ENCODE assay signal across 19 cellular contexts in the genomic region with DNA sequence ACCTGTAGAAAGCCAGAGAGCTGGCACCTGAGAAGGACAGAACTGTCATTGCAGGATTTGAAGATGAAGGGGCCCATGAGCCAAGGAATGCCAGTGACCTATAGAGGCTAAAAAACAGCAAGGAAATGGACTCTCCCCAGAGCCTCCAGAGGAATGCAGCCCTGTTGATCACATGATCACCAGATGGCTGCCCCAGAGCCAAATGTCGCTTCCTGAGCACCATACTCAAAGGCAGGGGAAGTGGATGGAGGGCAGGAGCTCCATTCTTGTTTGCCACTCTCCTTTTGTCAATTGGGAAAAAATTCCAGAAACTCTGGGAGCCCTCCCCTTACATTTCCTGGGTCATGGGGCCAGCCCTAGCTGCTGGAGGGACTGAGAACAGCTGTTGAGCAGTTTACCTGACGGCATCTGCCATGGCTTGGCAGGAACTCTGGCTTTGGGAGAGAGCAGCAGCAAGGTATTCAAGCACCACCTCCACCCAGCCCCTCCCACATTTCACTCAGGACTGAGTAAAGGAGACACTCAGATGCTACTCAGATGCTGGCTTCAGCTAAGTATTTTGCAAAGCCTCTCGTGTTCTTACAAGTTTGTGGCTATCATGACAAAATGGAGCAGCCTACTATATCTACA. TPM values are rescaled to one million over a fixed set of nuclear protein-coding genes. Genes with fewer than 3 reads are reported as not detected.
DNase-seq lines count a peak whose midpoint lies in the region; ATAC-seq and TF ChIP-seq lines count a peak whose summit lies in the region.
"Had no signal": no experiment of that assay in that cellular context is flagged by ENCODE, and none has a peak within 500 bp of the region (broad histone marks: within the 10 kb centered on the region; RNA-seq: fewer than 3 reads in every experiment).

No MANE protein-coding gene starts in this region.

- H2BK12ac ChIP-seq in H9 (ENCODE audit: insufficient read length, low read depth, low read length): no peak overlapping the region

- peaks cover 6% of the 10 kb centered on the region for H3K27me3 Mint-ChIP-seq in activated CD8-positive, alpha-beta memory T cell treated with anti-CD3 and anti-CD28 coated beads, Interleukin-2, amount 10 ng/mL, durations not matched to agents 7 days and 5 days
- no peaks in the 10 kb centered on the region; the same call in 1 of the 2 replicates for H3K27me3 Mint-ChIP-seq in H9 (ENCODE audit: low read depth)
- H3K27me3 Mint-ChIP-seq in MCF 10A (ENCODE audit: insufficient read depth, unreplicated experiment): no peaks in the 10 kb centered on the region

- no peak overlapping the region for H3K9ac ChIP-seq in H9 (ENCODE audit: extremely low read depth, insufficient read length, low read length)

- CTCF ChIA-PET in activated CD8-positive, alpha-beta memory T cell treated with anti-CD3 and anti-CD28 coated beads, Interleukin-2, amount 10 ng/mL, durations not matched to agents 7 days and 5 days (lab: Charles Lee): interaction anchor here (1.0 to 2.7 kb wide), 4 partner anchors 12 to 320 kb away, joined by 3 to 6 read pairs (median 4); no protein-coding TSS in a partner anchor
- CTCF ChIA-PET in MCF 10A (lab: Yijun Ruan, JAX): interaction anchor here (1.0 to 1.9 kb wide), 3 partner anchors 10 to 29 kb away, joined by 3 to 7 read pairs (median 3); no protein-coding TSS in a partner anchor

- no peaks in the 10 kb centered on the region for H3K79me2 ChIP-seq in H9 (ENCODE audit: insufficient read depth, low read length)

- H2AFZ ChIP-seq in H9 (ENCODE audit: low read length): no peak overlapping the region

- POLR2A ChIA-PET in MCF 10A (lab: Yijun Ruan, JAX): interaction anchor here (1.2 to 1.4 kb wide), 2 partner anchors 32 to 40 kb away, joined by 3 to 5 read pairs; no protein-coding TSS in a partner anchor

- no TSS peak for BruUV-seq in MCF 10A (replicated peaks; lab: Mats Ljungman, UMichigan)

- no peaks in the 10 kb centered on the region for H3K27me3 ChIP-seq in H9 (ENCODE audit: insufficient read depth, low read length)
- H3K27me3 ChIP-seq: dorsolateral prefrontal cortex had no signal

- H3K9me3 Mint-ChIP-seq in activated CD8-positive, alpha-beta memory T cell treated with anti-CD3 and anti-CD28 coated beads, Interleukin-2, amount 10 ng/mL, durations not matched to agents 7 days and 5 days (ENCODE audit: low read depth): no peaks in the 10 kb centered on the region
- H3K9me3 Mint-ChIP-seq in H9: no peaks in the 10 kb centered on the region
- no peaks in the 10 kb centered on the region for H3K9me3 Mint-ChIP-seq in MCF 10A (ENCODE audit: unreplicated experiment)
- H3K9me3 Mint-ChIP-seq: neural crest cell; stimulated activated effector memory CD8-positive, alpha-beta T cell treated with anti-CD3 and anti-CD28 coated beads, Interleukin-12 subunit alpha, Interleukin-12 subunit beta, amount 100 ng/mL, for 72 hours had no signal

- no CpG with 5 or more reads among the region's 3 CpGs for WGBS in H9 (ENCODE audit: extremely low coverage, insufficient read length, low lambda C conversion rate)

- H4K5ac ChIP-seq in H9 (ENCODE audit: insufficient read length, low read depth, low read length): no peak overlapping the region

- H3K4me2 ChIP-seq in H9 (ENCODE audit: insufficient read depth, insufficient read length, low read length): no peak overlapping the region

- H3K9me3 ChIP-seq in H9 (ENCODE audit: control insufficient read depth, low read depth, low read length): no peaks in the 10 kb centered on the region
- H3K9me3 ChIP-seq: thoracic aorta had no signal

- no peaks in the 10 kb centered on the region for H3K4me1 ChIP-seq in H9 (ENCODE audit: insufficient read depth, low read length)

- no peaks in the 10 kb centered on the region for H3K79me1 ChIP-seq in H9 (ENCODE audit: insufficient read depth, low read depth, low read length, poor library complexity, severe bottlenecking)

- peak overlapping the region; percentile 73 for H3K27ac Mint-ChIP-seq in activated CD8-positive, alpha-beta memory T cell treated with anti-CD3 and anti-CD28 coated beads, Interleukin-2, amount 10 ng/mL, durations not matched to agents 7 days and 5 days
- H3K27ac Mint-ChIP-seq in H9 (no peak overlapping the region), MCF 10A (ENCODE audit: low read depth, unreplicated experiment) (no peak overlapping the region)

- no peak overlapping the region for H4K91ac ChIP-seq in H9 (ENCODE audit: insufficient read length, low read depth, low read length)

- H3T11ph ChIP-seq in H9 (ENCODE audit: low read length): no peak overlapping the region

- no peak overlapping the region for H3K18ac ChIP-seq in H9 (ENCODE audit: insufficient read length, low read depth, low read length)

- no peak overlapping the region for H2BK5ac ChIP-seq in H9 (ENCODE audit: insufficient read length, low read length)

- H4K8ac ChIP-seq in H9 (replicated peaks; ENCODE audit: insufficient read length, low read depth, low read length): no peak overlapping the region

- no peak overlapping the region for H2BK15ac ChIP-seq in H9 (ENCODE audit: low read depth, low read length)

- no peak overlapping the region for H3K14ac ChIP-seq in H9 (ENCODE audit: insufficient read depth, low read length)

- no peak overlapping the region for H3K4ac ChIP-seq in H9 (ENCODE audit: low read depth, low read length)

- H2AK5ac ChIP-seq in H9 (ENCODE audit: insufficient read length, low read length): no peak overlapping the region

- no peak overlapping the region for H3K56ac ChIP-seq in H9 (ENCODE audit: insufficient read length, low read depth, low read length)

- no peak overlapping the region for H2BK20ac ChIP-seq in H9 (ENCODE audit: low read depth, low read length, poor library complexity, severe bottlenecking)

- H3K27ac ChIP-seq in H9 (ENCODE audit: insufficient read length, low read depth, low read length): no peak overlapping the region
- H3K27ac ChIP-seq in substantia nigra (ENCODE audit: low read depth, low read length, poor library complexity, severe bottlenecking): peak overlapping the region; percentile 12
- H3K27ac ChIP-seq: epithelial cell of prostate, thoracic aorta had no signal

- H4K20me1 ChIP-seq in H9 (ENCODE audit: control insufficient read depth, insufficient read depth, insufficient read length): no peaks in the 10 kb centered on the region

- ATAC-seq in activated CD8-positive, alpha-beta memory T cell treated with anti-CD3 and anti-CD28 coated beads, Interleukin-2, amount 10 ng/mL, durations not matched to agents 7 days and 5 days: no peak
- ATAC-seq in esophagus mucosa: peak; percentile 37
- ATAC-seq: HCT116 had no signal

- no peak overlapping the region for H3K4me3 Mint-ChIP-seq in activated CD8-positive, alpha-beta memory T cell treated with anti-CD3 and anti-CD28 coated beads, Interleukin-2, amount 10 ng/mL, durations not matched to agents 7 days and 5 days
- no peak overlapping the region for H3K4me3 Mint-ChIP-seq in H9
- H3K4me3 Mint-ChIP-seq in MCF 10A (ENCODE audit: unreplicated experiment): no peak overlapping the region
- H3K4me3 Mint-ChIP-seq: neural crest cell; stimulated activated effector memory CD8-positive, alpha-beta T cell treated with anti-CD3 and anti-CD28 coated beads, Interleukin-12 subunit alpha, Interleukin-12 subunit beta, amount 100 ng/mL, for 72 hours had no signal

- TF ChIP-seq CTCF in H9 (conservative IDR thresholded peaks at IDR 0.05): no peak
- TF ChIP-seq CTCF in MCF 10A (IDR thresholded peaks at IDR 0.05; ENCODE audit: unreplicated experiment): no peak

- no peak for DNase-seq in activated CD8-positive, alpha-beta memory T cell treated with anti-CD3 and anti-CD28 coated beads, Interleukin-2, amount 10 ng/mL, durations not matched to agents 7 days and 5 days
- DNase-seq in activated CD8-positive, alpha-beta memory T cell treated with anti-CD3 and anti-CD28 coated beads for 24 hours: no peak
- peak; percentile 23 for DNase-seq in H9
- DNase-seq in substantia nigra (lab: John Stamatoyannopoulos, UW): no peak
- DNase-seq in MCF 10A (ENCODE audit: unreplicated experiment): no peak
- no peak for DNase-seq in NCI-H345 (lab: John Stamatoyannopoulos, UW)
- DNase-seq: activated effector memory CD4-positive, alpha-beta T cell treated with anti-CD3 and anti-CD28 coated beads, Interleukin-2, amount 50 U/mL, for 16 hours; DMS79 treated with DMSO at 0.1 percent for 48 hours; dorsolateral prefrontal cortex; kidney; NCI-H1417; NCI-H2107; NCI-H524 treated with DMSO at 0.1 percent for 48 hours had no signal

- H3K23me2 ChIP-seq in H9 (ENCODE audit: insufficient read length, low read depth, low read length, poor library complexity, severe bottlenecking): no peaks in the 10 kb centered on the region

- intact Hi-C loops in MCF 10A (cut with micrococcal nuclease): no loop called here

- peaks cover 35% of the 10 kb centered on the region for H3K4me1 Mint-ChIP-seq in activated CD8-positive, alpha-beta memory T cell treated with anti-CD3 and anti-CD28 coated beads, Interleukin-2, amount 10 ng/mL, durations not matched to agents 7 days and 5 days
- peaks cover 9 to 14% of the 10 kb centered on the region in 2 experiments for H3K4me1 Mint-ChIP-seq in H9
- H3K4me1 Mint-ChIP-seq in MCF 10A (ENCODE audit: insufficient read depth, unreplicated experiment): peaks cover 4% of the 10 kb centered on the region

- no peak overlapping the region for H2BK120ac ChIP-seq in H9 (ENCODE audit: low read depth, low read length, poor library complexity, severe bottlenecking)

- H3K36me3 Mint-ChIP-seq in activated CD8-positive, alpha-beta memory T cell treated with anti-CD3 and anti-CD28 coated beads, Interleukin-2, amount 10 ng/mL, durations not matched to agents 7 days and 5 days: peaks cover 13% of the 10 kb centered on the region
- H3K36me3 Mint-ChIP-seq in H9 (ENCODE audit: insufficient read depth in 1 of 3, low read depth in 3 of 3) (peaks cover 5 to 16% (median 5%) of the 10 kb centered on the region in 3 experiments; a peak in 6 of 7 replicates), MCF 10A (ENCODE audit: insufficient read depth, unreplicated experiment) (peaks cover 42% of the 10 kb centered on the region)

- H3K23ac ChIP-seq in H9 (ENCODE audit: insufficient read length, low read depth, low read length): no peak overlapping the region

RNA-seq across cellular contexts. Expression of gene DKK3, which starts 46.9 kb away (rescaled TPM):
- total RNA-seq in activated CD8-positive, alpha-beta memory T cell treated with anti-CD3 and anti-CD28 coated beads, Interleukin-2, amount 10 ng/mL, durations not matched to agents 7 days and 5 days: not detected
- total RNA-seq in H9 (2021) (16.2 and 17.1 TPM in 2 replicates), esophagus mucosa (21.2 TPM), MCF 10A (2022) (0.25 and 0.33 TPM in 2 replicates)

Comparison
In these comparisons a context has a peak if more than half of its experiments do, and no peak if none do; other contexts are left out.
1. RNA of gene DKK3, which starts 46.9 kb away (total RNA-seq): 21.2 TPM in esophagus mucosa (single experiment) and 16.2 to 17.1 TPM in H9; 0.25 to 0.33 TPM in MCF 10A and not detected in activated CD8-positive, alpha-beta memory T cell treated with anti-CD3 and anti-CD28 coated beads, Interleukin-2, amount 10 ng/mL, durations not matched to agents 7 days and 5 days; every median in the first group is over 10 times any median in the second.